Comparison of ENCODE assay signal across 3 cellular contexts in the genomic region with DNA sequence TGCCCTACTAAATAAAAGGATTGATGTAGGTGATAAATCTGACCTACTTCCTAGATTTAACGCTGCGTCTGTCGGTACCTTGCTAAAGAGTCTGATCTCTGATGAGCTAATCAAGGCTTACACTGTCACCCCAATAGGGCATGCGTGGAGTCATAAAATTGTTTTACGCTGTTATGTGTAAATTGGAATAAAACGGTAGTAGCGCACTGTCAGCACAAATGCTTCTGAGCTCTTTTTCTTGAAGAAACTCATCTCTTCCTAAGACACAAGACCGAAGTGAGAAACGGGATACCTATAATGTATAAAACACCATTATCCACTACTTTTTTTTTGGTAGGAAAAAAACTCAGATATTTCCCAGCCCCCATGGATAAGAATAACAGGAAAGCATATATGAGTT.
TF ChIP-seq lines count a peak whose summit lies in the region.

No MANE protein-coding gene starts in this region.

TF ChIP-seq in A549, 52 proteins besides CTCF, POLR2A, EP300 and RAD21:
- no peak for TF ChIP-seq TFCP2L1 (CRISPR knock-in tag; IDR thresholded peaks at IDR 0.05)
- peak; percentile 56 for TF ChIP-seq MAFK (IDR thresholded peaks at IDR 0.05; ENCODE audit: partially characterized antibody)

TF ChIP-seq in GM23338, 12 proteins besides CTCF, POLR2A, EP300 and RAD21:
- TF ChIP-seq, protein P1, sequence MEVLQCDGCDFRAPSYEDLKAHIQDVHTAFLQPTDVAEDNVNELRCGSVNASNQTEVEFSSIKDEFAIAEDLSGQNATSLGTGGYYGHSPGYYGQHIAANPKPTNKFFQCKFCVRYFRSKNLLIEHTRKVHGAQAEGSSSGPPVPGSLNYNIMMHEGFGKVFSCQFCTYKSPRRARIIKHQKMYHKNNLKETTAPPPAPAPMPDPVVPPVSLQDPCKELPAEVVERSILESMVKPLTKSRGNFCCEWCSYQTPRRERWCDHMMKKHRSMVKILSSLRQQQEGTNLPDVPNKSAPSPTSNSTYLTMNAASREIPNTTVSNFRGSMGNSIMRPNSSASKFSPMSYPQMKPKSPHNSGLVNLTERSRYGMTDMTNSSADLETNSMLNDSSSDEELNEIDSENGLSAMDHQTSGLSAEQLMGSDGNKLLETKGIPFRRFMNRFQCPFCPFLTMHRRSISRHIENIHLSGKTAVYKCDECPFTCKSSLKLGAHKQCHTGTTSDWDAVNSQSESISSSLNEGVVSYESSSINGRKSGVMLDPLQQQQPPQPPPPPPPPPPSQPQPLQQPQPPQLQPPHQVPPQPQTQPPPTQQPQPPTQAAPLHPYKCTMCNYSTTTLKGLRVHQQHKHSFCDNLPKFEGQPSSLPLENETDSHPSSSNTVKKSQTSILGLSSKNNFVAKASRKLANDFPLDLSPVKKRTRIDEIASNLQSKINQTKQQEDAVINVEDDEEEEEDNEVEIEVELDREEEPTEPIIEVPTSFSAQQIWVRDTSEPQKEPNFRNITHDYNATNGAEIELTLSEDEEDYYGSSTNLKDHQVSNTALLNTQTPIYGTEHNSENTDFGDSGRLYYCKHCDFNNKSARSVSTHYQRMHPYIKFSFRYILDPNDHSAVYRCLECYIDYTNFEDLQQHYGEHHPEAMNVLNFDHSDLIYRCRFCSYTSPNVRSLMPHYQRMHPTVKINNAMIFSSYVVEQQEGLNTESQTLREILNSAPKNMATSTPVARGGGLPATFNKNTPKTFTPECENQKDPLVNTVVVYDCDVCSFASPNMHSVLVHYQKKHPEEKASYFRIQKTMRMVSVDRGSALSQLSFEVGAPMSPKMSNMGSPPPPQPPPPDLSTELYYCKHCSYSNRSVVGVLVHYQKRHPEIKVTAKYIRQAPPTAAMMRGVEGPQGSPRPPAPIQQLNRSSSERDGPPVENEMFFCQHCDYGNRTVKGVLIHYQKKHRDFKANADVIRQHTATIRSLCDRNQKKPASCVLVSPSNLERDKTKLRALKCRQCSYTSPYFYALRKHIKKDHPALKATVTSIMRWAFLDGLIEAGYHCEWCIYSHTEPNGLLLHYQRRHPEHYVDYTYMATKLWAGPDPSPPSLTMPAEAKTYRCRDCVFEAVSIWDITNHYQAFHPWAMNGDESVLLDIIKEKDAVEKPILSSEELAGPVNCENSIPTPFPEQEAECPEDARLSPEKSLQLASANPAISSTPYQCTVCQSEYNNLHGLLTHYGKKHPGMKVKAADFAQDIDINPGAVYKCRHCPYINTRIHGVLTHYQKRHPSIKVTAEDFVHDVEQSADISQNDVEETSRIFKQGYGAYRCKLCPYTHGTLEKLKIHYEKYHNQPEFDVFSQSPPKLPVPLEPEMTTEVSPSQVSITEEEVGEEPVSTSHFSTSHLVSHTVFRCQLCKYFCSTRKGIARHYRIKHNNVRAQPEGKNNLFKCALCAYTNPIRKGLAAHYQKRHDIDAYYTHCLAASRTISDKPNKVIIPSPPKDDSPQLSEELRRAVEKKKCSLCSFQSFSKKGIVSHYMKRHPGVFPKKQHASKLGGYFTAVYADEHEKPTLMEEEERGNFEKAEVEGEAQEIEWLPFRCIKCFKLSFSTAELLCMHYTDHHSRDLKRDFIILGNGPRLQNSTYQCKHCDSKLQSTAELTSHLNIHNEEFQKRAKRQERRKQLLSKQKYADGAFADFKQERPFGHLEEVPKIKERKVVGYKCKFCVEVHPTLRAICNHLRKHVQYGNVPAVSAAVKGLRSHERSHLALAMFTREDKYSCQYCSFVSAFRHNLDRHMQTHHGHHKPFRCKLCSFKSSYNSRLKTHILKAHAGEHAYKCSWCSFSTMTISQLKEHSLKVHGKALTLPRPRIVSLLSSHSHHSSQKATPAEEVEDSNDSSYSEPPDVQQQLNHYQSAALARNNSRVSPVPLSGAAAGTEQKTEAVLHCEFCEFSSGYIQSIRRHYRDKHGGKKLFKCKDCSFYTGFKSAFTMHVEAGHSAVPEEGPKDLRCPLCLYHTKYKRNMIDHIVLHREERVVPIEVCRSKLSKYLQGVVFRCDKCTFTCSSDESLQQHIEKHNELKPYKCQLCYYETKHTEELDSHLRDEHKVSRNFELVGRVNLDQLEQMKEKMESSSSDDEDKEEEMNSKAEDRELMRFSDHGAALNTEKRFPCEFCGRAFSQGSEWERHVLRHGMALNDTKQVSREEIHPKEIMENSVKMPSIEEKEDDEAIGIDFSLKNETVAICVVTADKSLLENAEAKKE (CRISPR knock-in tag; IDR thresholded peaks at IDR 0.05) = no peak
- TF ChIP-seq CREB1 (CRISPR knock-in tag; IDR thresholded peaks at IDR 0.05; ENCODE audit: low read depth) (no peak), ZNF331 (CRISPR knock-in tag; IDR thresholded peaks at IDR 0.05; ENCODE audit: low read depth) (no peak), POLR2AphosphoS5 (IDR thresholded peaks at IDR 0.05; ENCODE audit: low read depth) (no peak), EZH2phosphoT487 (IDR thresholded peaks at IDR 0.05; ENCODE audit: unreplicated experiment) (no peak)

TF ChIP-seq in H1, 55 proteins besides CTCF, POLR2A, EP300 and RAD21:
- TF ChIP-seq MAFK (IDR thresholded peaks at IDR 0.05; ENCODE audit: low read depth, low read length) (peak; percentile 28; the same call in 1 of the 2 replicates), HDAC6 (IDR thresholded peaks at IDR 0.05; ENCODE audit: low read depth, low read length) (no peak)
